ENCODE assay signal across 1 cellular context in the genomic region with DNA sequence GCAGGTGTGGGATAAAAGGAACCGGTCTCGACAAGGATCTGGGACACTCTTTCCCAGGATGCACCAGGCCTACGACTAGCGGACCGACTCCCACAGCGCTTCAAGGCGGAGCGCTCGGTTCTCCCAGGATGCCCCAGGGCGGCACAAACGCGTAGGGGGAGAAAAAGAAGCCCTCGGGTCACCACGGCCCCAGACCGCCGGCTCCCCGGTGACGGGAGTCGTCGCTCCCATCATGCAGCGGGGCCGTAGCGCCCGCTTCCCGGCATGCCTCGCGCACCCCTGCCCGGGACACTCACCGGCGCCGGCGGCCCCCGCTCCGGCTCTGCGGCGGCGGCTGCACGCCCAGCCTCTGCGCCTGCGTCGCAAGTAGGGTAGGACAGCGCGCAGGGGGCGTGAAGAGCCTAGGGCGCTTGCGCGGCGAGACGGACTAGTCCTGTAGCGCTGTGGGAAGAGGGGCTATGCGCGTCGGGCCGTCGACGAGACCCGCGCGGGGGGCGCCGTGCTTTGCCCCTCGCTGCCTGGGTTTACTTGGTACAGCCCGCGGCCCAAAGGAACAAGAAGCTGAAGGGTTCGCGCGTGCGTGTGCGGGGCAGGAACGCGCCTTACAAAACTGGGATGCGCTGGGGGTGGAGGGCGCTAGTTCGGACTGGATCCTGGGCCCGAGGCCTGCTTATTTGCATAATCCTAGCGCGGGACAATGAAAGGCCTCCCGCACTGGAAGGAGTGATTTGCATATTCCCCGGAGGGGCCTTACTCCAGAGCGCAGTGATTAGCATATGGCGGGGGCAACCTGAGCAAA.
TF ChIP-seq lines count a peak whose summit lies in the region.

A gene with protein sequence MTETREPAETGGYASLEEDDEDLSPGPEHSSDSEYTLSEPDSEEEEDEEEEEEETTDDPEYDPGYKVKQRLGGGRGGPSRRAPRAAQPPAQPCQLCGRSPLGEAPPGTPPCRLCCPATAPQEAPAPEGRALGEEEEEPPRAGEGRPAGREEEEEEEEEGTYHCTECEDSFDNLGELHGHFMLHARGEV (minus strand): TSS at position 368 of the 799 bp plus-strand sequence. CDS start 5,325 bp downstream, outside the sequence.

TF ChIP-seq in K562, 482 proteins besides CTCF, POLR2A, EP300 and RAD21 (continued from another document and continues in another):
- TF ChIP-seq, protein P1, sequence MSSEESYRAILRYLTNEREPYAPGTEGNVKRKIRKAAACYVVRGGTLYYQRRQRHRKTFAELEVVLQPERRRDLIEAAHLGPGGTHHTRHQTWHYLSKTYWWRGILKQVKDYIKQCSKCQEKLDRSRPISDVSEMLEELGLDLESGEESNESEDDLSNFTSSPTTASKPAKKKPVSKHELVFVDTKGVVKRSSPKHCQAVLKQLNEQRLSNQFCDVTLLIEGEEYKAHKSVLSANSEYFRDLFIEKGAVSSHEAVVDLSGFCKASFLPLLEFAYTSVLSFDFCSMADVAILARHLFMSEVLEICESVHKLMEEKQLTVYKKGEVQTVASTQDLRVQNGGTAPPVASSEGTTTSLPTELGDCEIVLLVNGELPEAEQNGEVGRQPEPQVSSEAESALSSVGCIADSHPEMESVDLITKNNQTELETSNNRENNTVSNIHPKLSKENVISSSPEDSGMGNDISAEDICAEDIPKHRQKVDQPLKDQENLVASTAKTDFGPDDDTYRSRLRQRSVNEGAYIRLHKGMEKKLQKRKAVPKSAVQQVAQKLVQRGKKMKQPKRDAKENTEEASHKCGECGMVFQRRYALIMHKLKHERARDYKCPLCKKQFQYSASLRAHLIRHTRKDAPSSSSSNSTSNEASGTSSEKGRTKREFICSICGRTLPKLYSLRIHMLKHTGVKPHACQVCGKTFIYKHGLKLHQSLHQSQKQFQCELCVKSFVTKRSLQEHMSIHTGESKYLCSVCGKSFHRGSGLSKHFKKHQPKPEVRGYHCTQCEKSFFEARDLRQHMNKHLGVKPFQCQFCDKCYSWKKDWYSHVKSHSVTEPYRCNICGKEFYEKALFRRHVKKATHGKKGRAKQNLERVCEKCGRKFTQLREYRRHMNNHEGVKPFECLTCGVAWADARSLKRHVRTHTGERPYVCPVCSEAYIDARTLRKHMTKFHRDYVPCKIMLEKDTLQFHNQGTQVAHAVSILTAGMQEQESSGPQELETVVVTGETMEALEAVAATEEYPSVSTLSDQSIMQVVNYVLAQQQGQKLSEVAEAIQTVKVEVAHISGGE (CRISPR knock-in tag; IDR thresholded peaks at IDR 0.05) = peak in 1 of 3 experiments; percentile 64; a peak in 2 of 6 replicates
- TF ChIP-seq, protein P2, sequence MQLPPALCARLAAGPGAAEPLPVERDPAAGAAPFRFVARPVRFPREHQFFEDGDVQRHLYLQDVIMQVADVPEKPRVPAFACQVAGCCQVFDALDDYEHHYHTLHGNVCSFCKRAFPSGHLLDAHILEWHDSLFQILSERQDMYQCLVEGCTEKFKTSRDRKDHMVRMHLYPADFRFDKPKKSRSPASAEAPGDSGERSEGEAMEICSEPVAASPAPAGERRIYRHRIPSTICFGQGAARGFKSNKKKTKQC (CRISPR knock-in tag; IDR thresholded peaks at IDR 0.05) = no peak
- TF ChIP-seq ZNF830 (CRISPR knock-in tag; IDR thresholded peaks at IDR 0.05) (peak; percentile 86; the same call in 1 of the 2 replicates), POU5F1 (IDR thresholded peaks at IDR 0.05; ENCODE audit: borderline replicate concordance, low read depth, low read length, partially characterized antibody) (peak; percentile 52), BMI1 (IDR thresholded peaks at IDR 0.05; ENCODE audit: low read length) (no peak), CHD4 (IDR thresholded peaks at IDR 0.05; ENCODE audit: insufficient read depth, insufficient replicate concordance, low read depth, low read length, poor library complexity, severe bottlenecking) (no peak), FOS (IDR thresholded peaks at IDR 0.05; ENCODE audit: extremely low read depth, insufficient read length) (no peak), PHB2 (IDR thresholded peaks at IDR 0.05; ENCODE audit: low read depth) (no peak), HDAC8 (tag; IDR thresholded peaks at IDR 0.05) (0 out of 2 replicates have a peak, but pooled peaks have one; percentile 39), BRD9 (IDR thresholded peaks at IDR 0.05; ENCODE audit: low read depth, partially characterized antibody) (no peak), ZNF316 (IDR thresholded peaks at IDR 0.05) (0 out of 2 replicates have a peak, but pooled peaks have one; percentile 37), ZFPM2 (CRISPR knock-in tag; IDR thresholded peaks at IDR 0.05) (no peak), HMG20B (CRISPR knock-in tag; IDR thresholded peaks at IDR 0.05) (no peak), ZNF239 (CRISPR knock-in tag; IDR thresholded peaks at IDR 0.05) (no peak), MYNN (IDR thresholded peaks at IDR 0.05) (peak; percentile 81; the same call in 1 of the 2 replicates), MYNN (CRISPR knock-in tag; IDR thresholded peaks at IDR 0.05) (peak; percentile 72; the same call in 1 of the 2 replicates), ZNF644 (tag; IDR thresholded peaks at IDR 0.05; ENCODE audit: low read depth) (0 out of 2 replicates have a peak, but pooled peaks have one; percentile 24), ZBED1 (IDR thresholded peaks at IDR 0.05) (no peak)
- TF ChIP-seq, protein P3, sequence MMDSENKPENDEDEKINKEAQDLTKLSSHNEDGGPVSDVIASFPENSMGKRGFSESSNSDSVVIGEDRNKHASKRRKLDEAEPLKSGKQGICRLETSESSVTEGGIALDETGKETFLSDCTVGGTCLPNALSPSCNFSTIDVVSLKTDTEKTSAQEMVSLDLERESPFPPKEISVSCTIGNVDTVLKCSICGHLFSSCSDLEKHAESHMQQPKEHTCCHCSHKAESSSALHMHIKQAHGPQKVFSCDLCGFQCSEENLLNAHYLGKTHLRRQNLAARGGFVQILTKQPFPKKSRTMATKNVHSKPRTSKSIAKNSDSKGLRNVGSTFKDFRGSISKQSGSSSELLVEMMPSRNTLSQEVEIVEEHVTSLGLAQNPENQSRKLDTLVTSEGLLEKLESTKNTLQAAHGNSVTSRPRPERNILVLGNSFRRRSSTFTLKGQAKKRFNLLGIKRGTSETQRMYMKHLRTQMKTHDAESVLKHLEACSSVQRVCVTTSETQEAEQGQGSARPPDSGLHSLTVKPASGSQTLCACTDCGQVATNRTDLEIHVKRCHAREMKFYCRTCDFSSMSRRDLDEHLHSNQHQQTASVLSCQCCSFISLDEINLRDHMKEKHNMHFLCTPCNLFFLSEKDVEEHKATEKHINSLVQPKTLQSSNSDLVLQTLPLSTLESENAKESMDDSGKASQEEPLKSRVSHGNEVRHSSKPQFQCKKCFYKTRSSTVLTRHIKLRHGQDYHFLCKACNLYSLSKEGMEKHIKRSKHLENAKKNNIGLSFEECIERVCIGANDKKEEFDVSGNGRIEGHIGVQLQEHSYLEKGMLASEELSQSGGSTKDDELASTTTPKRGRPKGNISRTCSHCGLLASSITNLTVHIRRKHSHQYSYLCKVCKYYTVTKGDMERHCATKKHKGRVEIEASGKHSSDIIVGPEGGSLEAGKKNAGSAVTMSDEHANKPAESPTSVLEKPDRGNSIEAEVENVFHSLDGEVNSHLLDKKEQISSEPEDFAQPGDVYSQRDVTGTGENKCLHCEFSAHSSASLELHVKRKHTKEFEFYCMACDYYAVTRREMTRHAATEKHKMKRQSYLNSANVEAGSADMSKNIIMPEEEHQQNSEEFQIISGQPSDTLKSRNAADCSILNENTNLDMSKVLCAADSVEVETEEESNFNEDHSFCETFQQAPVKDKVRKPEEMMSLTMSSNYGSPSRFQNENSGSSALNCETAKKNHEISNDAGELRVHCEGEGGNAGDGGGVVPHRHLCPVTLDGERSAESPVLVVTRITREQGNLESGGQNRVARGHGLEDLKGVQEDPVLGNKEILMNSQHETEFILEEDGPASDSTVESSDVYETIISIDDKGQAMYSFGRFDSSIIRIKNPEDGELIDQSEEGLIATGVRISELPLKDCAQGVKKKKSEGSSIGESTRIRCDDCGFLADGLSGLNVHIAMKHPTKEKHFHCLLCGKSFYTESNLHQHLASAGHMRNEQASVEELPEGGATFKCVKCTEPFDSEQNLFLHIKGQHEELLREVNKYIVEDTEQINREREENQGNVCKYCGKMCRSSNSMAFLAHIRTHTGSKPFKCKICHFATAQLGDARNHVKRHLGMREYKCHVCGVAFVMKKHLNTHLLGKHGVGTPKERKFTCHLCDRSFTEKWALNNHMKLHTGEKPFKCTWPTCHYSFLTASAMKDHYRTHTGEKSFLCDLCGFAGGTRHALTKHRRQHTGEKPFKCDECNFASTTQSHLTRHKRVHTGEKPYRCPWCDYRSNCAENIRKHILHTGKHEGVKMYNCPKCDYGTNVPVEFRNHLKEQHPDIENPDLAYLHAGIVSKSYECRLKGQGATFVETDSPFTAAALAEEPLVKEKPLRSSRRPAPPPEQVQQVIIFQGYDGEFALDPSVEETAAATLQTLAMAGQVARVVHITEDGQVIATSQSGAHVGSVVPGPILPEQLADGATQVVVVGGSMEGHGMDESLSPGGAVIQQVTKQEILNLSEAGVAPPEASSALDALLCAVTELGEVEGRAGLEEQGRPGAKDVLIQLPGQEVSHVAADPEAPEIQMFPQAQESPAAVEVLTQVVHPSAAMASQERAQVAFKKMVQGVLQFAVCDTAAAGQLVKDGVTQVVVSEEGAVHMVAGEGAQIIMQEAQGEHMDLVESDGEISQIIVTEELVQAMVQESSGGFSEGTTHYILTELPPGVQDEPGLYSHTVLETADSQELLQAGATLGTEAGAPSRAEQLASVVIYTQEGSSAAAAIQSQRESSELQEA (IDR thresholded peaks at IDR 0.05; ENCODE audit: low read depth) = no peak
- TF ChIP-seq, protein P4, sequence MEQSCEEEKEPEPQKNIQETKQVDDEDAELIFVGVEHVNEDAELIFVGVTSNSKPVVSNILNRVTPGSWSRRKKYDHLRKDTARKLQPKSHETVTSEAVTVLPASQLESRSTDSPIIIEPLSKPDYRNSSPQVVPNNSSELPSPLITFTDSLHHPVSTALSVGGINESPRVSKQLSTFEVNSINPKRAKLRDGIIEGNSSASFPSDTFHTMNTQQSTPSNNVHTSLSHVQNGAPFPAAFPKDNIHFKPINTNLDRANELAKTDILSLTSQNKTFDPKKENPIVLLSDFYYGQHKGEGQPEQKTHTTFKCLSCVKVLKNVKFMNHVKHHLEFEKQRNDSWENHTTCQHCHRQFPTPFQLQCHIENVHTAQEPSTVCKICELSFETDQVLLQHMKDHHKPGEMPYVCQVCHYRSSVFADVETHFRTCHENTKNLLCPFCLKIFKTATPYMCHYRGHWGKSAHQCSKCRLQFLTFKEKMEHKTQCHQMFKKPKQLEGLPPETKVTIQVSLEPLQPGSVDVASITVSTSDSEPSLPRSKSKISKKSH (CRISPR knock-in tag; IDR thresholded peaks at IDR 0.05) = no peak
- TF ChIP-seq, protein P5, sequence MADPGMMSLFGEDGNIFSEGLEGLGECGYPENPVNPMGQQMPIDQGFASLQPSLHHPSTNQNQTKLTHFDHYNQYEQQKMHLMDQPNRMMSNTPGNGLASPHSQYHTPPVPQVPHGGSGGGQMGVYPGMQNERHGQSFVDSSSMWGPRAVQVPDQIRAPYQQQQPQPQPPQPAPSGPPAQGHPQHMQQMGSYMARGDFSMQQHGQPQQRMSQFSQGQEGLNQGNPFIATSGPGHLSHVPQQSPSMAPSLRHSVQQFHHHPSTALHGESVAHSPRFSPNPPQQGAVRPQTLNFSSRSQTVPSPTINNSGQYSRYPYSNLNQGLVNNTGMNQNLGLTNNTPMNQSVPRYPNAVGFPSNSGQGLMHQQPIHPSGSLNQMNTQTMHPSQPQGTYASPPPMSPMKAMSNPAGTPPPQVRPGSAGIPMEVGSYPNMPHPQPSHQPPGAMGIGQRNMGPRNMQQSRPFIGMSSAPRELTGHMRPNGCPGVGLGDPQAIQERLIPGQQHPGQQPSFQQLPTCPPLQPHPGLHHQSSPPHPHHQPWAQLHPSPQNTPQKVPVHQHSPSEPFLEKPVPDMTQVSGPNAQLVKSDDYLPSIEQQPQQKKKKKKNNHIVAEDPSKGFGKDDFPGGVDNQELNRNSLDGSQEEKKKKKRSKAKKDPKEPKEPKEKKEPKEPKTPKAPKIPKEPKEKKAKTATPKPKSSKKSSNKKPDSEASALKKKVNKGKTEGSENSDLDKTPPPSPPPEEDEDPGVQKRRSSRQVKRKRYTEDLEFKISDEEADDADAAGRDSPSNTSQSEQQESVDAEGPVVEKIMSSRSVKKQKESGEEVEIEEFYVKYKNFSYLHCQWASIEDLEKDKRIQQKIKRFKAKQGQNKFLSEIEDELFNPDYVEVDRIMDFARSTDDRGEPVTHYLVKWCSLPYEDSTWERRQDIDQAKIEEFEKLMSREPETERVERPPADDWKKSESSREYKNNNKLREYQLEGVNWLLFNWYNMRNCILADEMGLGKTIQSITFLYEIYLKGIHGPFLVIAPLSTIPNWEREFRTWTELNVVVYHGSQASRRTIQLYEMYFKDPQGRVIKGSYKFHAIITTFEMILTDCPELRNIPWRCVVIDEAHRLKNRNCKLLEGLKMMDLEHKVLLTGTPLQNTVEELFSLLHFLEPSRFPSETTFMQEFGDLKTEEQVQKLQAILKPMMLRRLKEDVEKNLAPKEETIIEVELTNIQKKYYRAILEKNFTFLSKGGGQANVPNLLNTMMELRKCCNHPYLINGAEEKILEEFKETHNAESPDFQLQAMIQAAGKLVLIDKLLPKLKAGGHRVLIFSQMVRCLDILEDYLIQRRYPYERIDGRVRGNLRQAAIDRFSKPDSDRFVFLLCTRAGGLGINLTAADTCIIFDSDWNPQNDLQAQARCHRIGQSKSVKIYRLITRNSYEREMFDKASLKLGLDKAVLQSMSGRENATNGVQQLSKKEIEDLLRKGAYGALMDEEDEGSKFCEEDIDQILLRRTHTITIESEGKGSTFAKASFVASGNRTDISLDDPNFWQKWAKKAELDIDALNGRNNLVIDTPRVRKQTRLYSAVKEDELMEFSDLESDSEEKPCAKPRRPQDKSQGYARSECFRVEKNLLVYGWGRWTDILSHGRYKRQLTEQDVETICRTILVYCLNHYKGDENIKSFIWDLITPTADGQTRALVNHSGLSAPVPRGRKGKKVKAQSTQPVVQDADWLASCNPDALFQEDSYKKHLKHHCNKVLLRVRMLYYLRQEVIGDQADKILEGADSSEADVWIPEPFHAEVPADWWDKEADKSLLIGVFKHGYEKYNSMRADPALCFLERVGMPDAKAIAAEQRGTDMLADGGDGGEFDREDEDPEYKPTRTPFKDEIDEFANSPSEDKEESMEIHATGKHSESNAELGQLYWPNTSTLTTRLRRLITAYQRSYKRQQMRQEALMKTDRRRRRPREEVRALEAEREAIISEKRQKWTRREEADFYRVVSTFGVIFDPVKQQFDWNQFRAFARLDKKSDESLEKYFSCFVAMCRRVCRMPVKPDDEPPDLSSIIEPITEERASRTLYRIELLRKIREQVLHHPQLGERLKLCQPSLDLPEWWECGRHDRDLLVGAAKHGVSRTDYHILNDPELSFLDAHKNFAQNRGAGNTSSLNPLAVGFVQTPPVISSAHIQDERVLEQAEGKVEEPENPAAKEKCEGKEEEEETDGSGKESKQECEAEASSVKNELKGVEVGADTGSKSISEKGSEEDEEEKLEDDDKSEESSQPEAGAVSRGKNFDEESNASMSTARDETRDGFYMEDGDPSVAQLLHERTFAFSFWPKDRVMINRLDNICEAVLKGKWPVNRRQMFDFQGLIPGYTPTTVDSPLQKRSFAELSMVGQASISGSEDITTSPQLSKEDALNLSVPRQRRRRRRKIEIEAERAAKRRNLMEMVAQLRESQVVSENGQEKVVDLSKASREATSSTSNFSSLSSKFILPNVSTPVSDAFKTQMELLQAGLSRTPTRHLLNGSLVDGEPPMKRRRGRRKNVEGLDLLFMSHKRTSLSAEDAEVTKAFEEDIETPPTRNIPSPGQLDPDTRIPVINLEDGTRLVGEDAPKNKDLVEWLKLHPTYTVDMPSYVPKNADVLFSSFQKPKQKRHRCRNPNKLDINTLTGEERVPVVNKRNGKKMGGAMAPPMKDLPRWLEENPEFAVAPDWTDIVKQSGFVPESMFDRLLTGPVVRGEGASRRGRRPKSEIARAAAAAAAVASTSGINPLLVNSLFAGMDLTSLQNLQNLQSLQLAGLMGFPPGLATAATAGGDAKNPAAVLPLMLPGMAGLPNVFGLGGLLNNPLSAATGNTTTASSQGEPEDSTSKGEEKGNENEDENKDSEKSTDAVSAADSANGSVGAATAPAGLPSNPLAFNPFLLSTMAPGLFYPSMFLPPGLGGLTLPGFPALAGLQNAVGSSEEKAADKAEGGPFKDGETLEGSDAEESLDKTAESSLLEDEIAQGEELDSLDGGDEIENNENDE (IDR thresholded peaks at IDR 0.05; ENCODE audit: low read depth, low read length) = no peak
